ENCODE assay signal across 2 cellular contexts in the genomic region with DNA sequence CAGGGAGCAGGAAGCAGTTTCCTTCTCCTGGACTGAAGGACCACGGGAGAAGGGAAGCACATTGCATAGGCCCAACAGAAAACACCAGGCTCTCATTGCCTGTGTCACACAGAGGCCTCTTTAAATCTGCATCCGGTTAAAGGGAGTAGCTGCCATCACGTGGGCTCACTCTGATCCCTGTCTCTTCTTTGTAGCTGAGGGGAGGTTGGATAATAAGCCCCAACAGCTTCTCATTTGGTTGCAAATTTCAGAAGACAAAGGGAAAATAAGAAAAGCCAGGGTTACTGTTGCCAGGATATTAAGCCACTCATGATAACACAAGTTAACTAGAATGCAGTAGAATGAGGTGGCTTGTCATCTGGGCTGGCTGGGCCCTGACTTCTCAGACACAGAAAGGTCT.
TF ChIP-seq lines count a peak whose summit lies in the region.

No MANE protein-coding gene starts in this region.

TF ChIP-seq in HepG2, 621 proteins besides CTCF, POLR2A, EP300 and RAD21:
- TF ChIP-seq, protein P1, sequence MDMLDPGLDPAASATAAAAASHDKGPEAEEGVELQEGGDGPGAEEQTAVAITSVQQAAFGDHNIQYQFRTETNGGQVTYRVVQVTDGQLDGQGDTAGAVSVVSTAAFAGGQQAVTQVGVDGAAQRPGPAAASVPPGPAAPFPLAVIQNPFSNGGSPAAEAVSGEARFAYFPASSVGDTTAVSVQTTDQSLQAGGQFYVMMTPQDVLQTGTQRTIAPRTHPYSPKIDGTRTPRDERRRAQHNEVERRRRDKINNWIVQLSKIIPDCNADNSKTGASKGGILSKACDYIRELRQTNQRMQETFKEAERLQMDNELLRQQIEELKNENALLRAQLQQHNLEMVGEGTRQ (IDR thresholded peaks at IDR 0.05; ENCODE audit: low read depth, low read length) = peak; percentile 1; the same call in 1 of the 2 replicates
- TF ChIP-seq, protein P1 (CRISPR knock-in tag; IDR thresholded peaks at IDR 0.05; ENCODE audit: borderline replicate concordance) = no peak
- TF ChIP-seq SMAD9 (CRISPR knock-in tag; IDR thresholded peaks at IDR 0.05) = no peak
- no peak for TF ChIP-seq ARID2 (CRISPR knock-in tag; IDR thresholded peaks at IDR 0.05; ENCODE audit: borderline replicate concordance)
- no peak for TF ChIP-seq ZFP1 (CRISPR knock-in tag; IDR thresholded peaks at IDR 0.05)
- no peak for TF ChIP-seq CAMTA2 (CRISPR knock-in tag; IDR thresholded peaks at IDR 0.05; ENCODE audit: borderline replicate concordance)
- no peak for TF ChIP-seq DR1 (CRISPR knock-in tag; IDR thresholded peaks at IDR 0.05)
- TF ChIP-seq ZNF746 (CRISPR knock-in tag; IDR thresholded peaks at IDR 0.05) = no peak
TF ChIP-seq in HepG2: peak in this region for 1.

TF ChIP-seq in H1, 55 proteins besides CTCF, POLR2A, EP300 and RAD21 (continues in another document):
- TF ChIP-seq TBP (IDR thresholded peaks at IDR 0.05; ENCODE audit: low read depth, low read length) = peak; percentile 27; the same call in 1 of the 2 replicates
- no peak for TF ChIP-seq ASH2L (IDR thresholded peaks at IDR 0.05; ENCODE audit: low read length)
- peak; percentile 19; the same call in 1 of the 2 replicates for TF ChIP-seq CREB1 (IDR thresholded peaks at IDR 0.05)
- TF ChIP-seq NRF1 (IDR thresholded peaks at IDR 0.05; ENCODE audit: low read depth, low read length) = no peak
- TF ChIP-seq CBX5 (IDR thresholded peaks at IDR 0.05; ENCODE audit: low read depth, low read length) = no peak
- no peak for TF ChIP-seq BRCA1 (IDR thresholded peaks at IDR 0.05; ENCODE audit: low read depth, low read length)
- TF ChIP-seq CBX8 (IDR thresholded peaks at IDR 0.05; ENCODE audit: borderline replicate concordance, low read depth, low read length) = no peak
- TF ChIP-seq SP2 (IDR thresholded peaks at IDR 0.05; ENCODE audit: low read length) = no peak
- no peak for TF ChIP-seq SRF (IDR thresholded peaks at IDR 0.05; ENCODE audit: low read depth, low read length)
- no peak for TF ChIP-seq YY1 (IDR thresholded peaks at IDR 0.05; ENCODE audit: low read depth, low read length)
- no peak for TF ChIP-seq EGR1 (IDR thresholded peaks at IDR 0.05; ENCODE audit: borderline replicate concordance, low read depth, low read length)
- TF ChIP-seq CHD1 (IDR thresholded peaks at IDR 0.05; ENCODE audit: low read depth, low read length) = no peak
- TF ChIP-seq TAF7 (optimal IDR thresholded peaks at IDR 0.05; ENCODE audit: borderline replicate concordance, low read depth, low read length) = no peak
- no peak for TF ChIP-seq FOSL1 (IDR thresholded peaks at IDR 0.05; ENCODE audit: insufficient read depth, low read depth, low read length)
- TF ChIP-seq GABPA (IDR thresholded peaks at IDR 0.05; ENCODE audit: borderline replicate concordance, insufficient read depth, low read length) = 0 out of 2 replicates have a peak, but pooled peaks have one; percentile 24
- no peak for TF ChIP-seq CEBPB (IDR thresholded peaks at IDR 0.05; ENCODE audit: low read depth, low read length)
- TF ChIP-seq, protein P1 (IDR thresholded peaks at IDR 0.05; ENCODE audit: low read length) = peak; percentile 84
- no peak for TF ChIP-seq SUZ12 (IDR thresholded peaks at IDR 0.05; ENCODE audit: low read length)
- TF ChIP-seq SIN3A (conservative IDR thresholded peaks at IDR 0.05 in 1 of 2, IDR thresholded peaks at IDR 0.05 in 1 of 2; ENCODE audit: low read depth in 1 of 2, low read length in 2 of 2) = no peak
- TF ChIP-seq TCF12 (IDR thresholded peaks at IDR 0.05; ENCODE audit: low read depth, low read length) = no peak
- no peak for TF ChIP-seq MAFK (IDR thresholded peaks at IDR 0.05; ENCODE audit: low read depth, low read length)
- peak; percentile 15; the same call in 1 of the 2 replicates for TF ChIP-seq CHD2 (IDR thresholded peaks at IDR 0.05; ENCODE audit: low read length)
- TF ChIP-seq CTBP2 (IDR thresholded peaks at IDR 0.05; ENCODE audit: borderline replicate concordance, insufficient read depth, insufficient read length, low read length) = no peak
- no peak for TF ChIP-seq JUND (IDR thresholded peaks at IDR 0.05; ENCODE audit: low read length)
- TF ChIP-seq, protein P2, sequence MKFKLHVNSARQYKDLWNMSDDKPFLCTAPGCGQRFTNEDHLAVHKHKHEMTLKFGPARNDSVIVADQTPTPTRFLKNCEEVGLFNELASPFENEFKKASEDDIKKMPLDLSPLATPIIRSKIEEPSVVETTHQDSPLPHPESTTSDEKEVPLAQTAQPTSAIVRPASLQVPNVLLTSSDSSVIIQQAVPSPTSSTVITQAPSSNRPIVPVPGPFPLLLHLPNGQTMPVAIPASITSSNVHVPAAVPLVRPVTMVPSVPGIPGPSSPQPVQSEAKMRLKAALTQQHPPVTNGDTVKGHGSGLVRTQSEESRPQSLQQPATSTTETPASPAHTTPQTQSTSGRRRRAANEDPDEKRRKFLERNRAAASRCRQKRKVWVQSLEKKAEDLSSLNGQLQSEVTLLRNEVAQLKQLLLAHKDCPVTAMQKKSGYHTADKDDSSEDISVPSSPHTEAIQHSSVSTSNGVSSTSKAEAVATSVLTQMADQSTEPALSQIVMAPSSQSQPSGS (IDR thresholded peaks at IDR 0.05; ENCODE audit: low read length) = no peak
- no peak for TF ChIP-seq PHF8 (conservative IDR thresholded peaks at IDR 0.05; ENCODE audit: low read depth, low read length)
- TF ChIP-seq KDM4A (IDR thresholded peaks at IDR 0.05; ENCODE audit: low read depth, low read length, severe bottlenecking) = no peak
- TF ChIP-seq HDAC6 (IDR thresholded peaks at IDR 0.05; ENCODE audit: low read depth, low read length) = no peak
- TF ChIP-seq ZNF274 (IDR thresholded peaks at IDR 0.05; ENCODE audit: borderline replicate concordance, extremely low read depth, low read length) = no peak
- TF ChIP-seq, protein P3, sequence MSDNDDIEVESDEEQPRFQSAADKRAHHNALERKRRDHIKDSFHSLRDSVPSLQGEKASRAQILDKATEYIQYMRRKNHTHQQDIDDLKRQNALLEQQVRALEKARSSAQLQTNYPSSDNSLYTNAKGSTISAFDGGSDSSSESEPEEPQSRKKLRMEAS (IDR thresholded peaks at IDR 0.05) = peak; percentile 71; the same call in 1 of the 2 replicates
- no peak for TF ChIP-seq RFX5 (IDR thresholded peaks at IDR 0.05; ENCODE audit: borderline replicate concordance, low read depth, low read length)
- TF ChIP-seq HDAC2 (IDR thresholded peaks at IDR 0.05; ENCODE audit: borderline replicate concordance in 1 of 2, low read depth in 2 of 2, low read length in 2 of 2) = no peak
- no peak for TF ChIP-seq POU5F1 (IDR thresholded peaks at IDR 0.05; ENCODE audit: low read depth, low read length)
- TF ChIP-seq POLR2AphosphoS5 (IDR thresholded peaks at IDR 0.05; ENCODE audit: low read depth, low read length) = 0 out of 2 replicates have a peak, but pooled peaks have one; percentile 44
- TF ChIP-seq TAF1 (IDR thresholded peaks at IDR 0.05; ENCODE audit: low read depth, low read length) = 0 out of 2 replicates have a peak, but pooled peaks have one; percentile 32
- TF ChIP-seq RXRA (IDR thresholded peaks at IDR 0.05; ENCODE audit: insufficient read depth, low read depth, low read length) = no peak
- TF ChIP-seq JUN (IDR thresholded peaks at IDR 0.05; ENCODE audit: low read depth, low read length) = no peak
- no peak for TF ChIP-seq GTF2F1 (IDR thresholded peaks at IDR 0.05; ENCODE audit: borderline replicate concordance, low read depth, low read length)
- no peak for TF ChIP-seq SAP30 (IDR thresholded peaks at IDR 0.05; ENCODE audit: insufficient read depth, insufficient replicate concordance, low read length)
- no peak for TF ChIP-seq EZH2 (IDR thresholded peaks at IDR 0.05; ENCODE audit: low read depth, low read length, severe bottlenecking)
- no peak for TF ChIP-seq TEAD4 (IDR thresholded peaks at IDR 0.05; ENCODE audit: low read depth, low read length)
- peak; percentile 25; the same call in 1 of the 2 replicates for TF ChIP-seq SP1 (IDR thresholded peaks at IDR 0.05; ENCODE audit: low read depth, low read length)
- TF ChIP-seq KDM1A (IDR thresholded peaks at IDR 0.05; ENCODE audit: borderline replicate concordance, low read length) = no peak
- TF ChIP-seq, protein P4, sequence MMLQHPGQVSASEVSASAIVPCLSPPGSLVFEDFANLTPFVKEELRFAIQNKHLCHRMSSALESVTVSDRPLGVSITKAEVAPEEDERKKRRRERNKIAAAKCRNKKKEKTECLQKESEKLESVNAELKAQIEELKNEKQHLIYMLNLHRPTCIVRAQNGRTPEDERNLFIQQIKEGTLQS (IDR thresholded peaks at IDR 0.05; ENCODE audit: insufficient read depth, low read depth, low read length) = peak; percentile 50; the same call in 1 of the 2 replicates
- no peak for TF ChIP-seq SIRT6 (IDR thresholded peaks at IDR 0.05; ENCODE audit: low read length)
- TF ChIP-seq, protein P5, sequence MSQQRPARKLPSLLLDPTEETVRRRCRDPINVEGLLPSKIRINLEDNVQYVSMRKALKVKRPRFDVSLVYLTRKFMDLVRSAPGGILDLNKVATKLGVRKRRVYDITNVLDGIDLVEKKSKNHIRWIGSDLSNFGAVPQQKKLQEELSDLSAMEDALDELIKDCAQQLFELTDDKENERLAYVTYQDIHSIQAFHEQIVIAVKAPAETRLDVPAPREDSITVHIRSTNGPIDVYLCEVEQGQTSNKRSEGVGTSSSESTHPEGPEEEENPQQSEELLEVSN (IDR thresholded peaks at IDR 0.05) = no peak; the same call in 1 of the 2 replicates
- TF ChIP-seq SP4 (IDR thresholded peaks at IDR 0.05; ENCODE audit: low read length) = no peak
- no peak for TF ChIP-seq BACH1 (IDR thresholded peaks at IDR 0.05; ENCODE audit: low read length)
- TF ChIP-seq RBBP5 (IDR thresholded peaks at IDR 0.05; ENCODE audit: borderline replicate concordance, low read depth, low read length) = no peak
- no peak for TF ChIP-seq NANOG (IDR thresholded peaks at IDR 0.05; ENCODE audit: insufficient read depth, low read depth, low read length, poor library complexity, severe bottlenecking)
